8 cellular contexts compared by ENCODE assay signal in genomic region chr5:43073597-43074546, GRCh38.
DNase-seq lines count a peak whose midpoint lies in the region; ATAC-seq and TF ChIP-seq lines count a peak whose summit lies in the region.

No MANE protein-coding gene starts in this region.

- TF ChIP-seq CTCF in HL-60 (IDR thresholded peaks at IDR 0.05; ENCODE audit: insufficient read depth, low read length) (peak; percentile 51), foreskin fibroblast (IDR thresholded peaks at IDR 0.05; ENCODE audit: low read depth, low read length) (peak; percentile 59)

- H3K27me3 ChIP-seq in HL-60 (ENCODE audit: insufficient read depth, poor library complexity, severe bottlenecking): no peaks in the 10 kb centered on the region

- H3K4me3 ChIP-seq in HL-60 (replicated peaks; ENCODE audit: insufficient read depth, low read length): no peak overlapping the region
- no peak overlapping the region for H3K4me3 ChIP-seq in foreskin fibroblast (ENCODE audit: low read depth in 1 of 2, low read length in 2 of 2)

- no peak overlapping the region for H3K27ac ChIP-seq in HL-60 (replicated peaks)

- DNase-seq in DMS53 treated with DMSO at 0.1 percent for 48 hours (lab: John Stamatoyannopoulos, UW; ENCODE audit: unreplicated experiment): peak; percentile 7
- DNase-seq in HL-60 (ENCODE audit: low read depth in 1 of 2, low spot score in 1 of 2): peak; percentile 28 to 68
- peak; percentile 15 for DNase-seq in NCI-H82 treated with DMSO at 0.1 percent for 48 hours (lab: John Stamatoyannopoulos, UW; ENCODE audit: unreplicated experiment)
- peak; percentile 59 for DNase-seq in activated CD8-positive, alpha-beta memory T cell treated with anti-CD3 and anti-CD28 coated beads, Interleukin-2, amount 50 U/mL, for 48 hours
- DNase-seq in foreskin fibroblast: peak in 1 of 2 donors; percentile 56
- DNase-seq in stimulated activated naive CD4-positive, alpha-beta T cell treated with Interleukin-2 at 50 U/mL for 16 hours (lab: John Stamatoyannopoulos, UW): peak; percentile 19
- DNase-seq in midbrain (lab: John Stamatoyannopoulos, UW): no peak

- ATAC-seq in GM21717 (IDR thresholded peaks at IDR 0.05; ENCODE audit: unreplicated experiment): no peak
